In the genomic region with DNA sequence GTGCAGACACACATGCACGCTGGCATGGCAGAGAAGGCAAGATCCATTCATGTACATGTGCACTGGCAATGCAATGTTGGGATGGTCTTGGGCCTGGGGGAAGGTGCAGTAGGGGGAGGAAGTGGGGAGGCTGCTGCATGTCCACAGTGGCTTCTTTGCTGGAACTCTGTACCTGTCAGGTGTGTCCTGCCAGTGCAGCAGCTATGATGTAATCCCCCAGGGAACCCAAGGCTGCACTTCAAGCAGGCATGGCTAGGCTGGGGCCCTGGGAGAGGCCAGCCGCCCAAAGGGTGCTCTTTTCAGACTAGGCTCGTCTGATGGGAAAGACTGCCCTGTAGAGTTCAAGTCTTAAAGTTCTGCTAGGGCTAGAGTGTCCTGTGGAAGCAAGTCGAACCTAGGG, we compare ENCODE assay signal across 21 cellular contexts.
"Had no signal": no experiment of that assay in that cellular context is flagged by ENCODE, and none has a peak within 500 bp of the region (broad histone marks: within the 10 kb centered on the region; RNA-seq: fewer than 3 reads in every experiment).

No MANE protein-coding gene starts in this region.

- H3K36me3 ChIP-seq: esophagus muscularis mucosa, gastrocnemius medialis, heart right ventricle, neutrophil, spleen, tibial nerve, upper lobe of right lung, vagina had no signal

- H3K4me1 Mint-ChIP-seq: naive thymus-derived CD4-positive, alpha-beta T cell; stimulated activated memory B cell treated with anti-CD40 and anti-IgM and Interleukin-4, amounts not matched to agents 10 μg/mL and 1 μg/mL and 100 μg/mL, for 72 hours had no signal

- H3K4me3 Mint-ChIP-seq: effector memory CD8-positive, alpha-beta T cell; naive thymus-derived CD4-positive, alpha-beta T cell; nephron progenitor cell; stimulated activated memory B cell treated with anti-CD40 and anti-IgM and Interleukin-4, amounts not matched to agents 10 μg/mL and 1 μg/mL and 100 μg/mL, for 72 hours; stimulated activated naive CD8-positive, alpha-beta T cell treated with anti-CD3 and anti-CD28 coated beads, Interleukin-15, Interleukin-2, amounts not matched to agents 100 ng/mL and 50 ng/mL, for 24 hours had no signal

- FAIRE-seq: islet of Langerhans had no signal

- H3K27ac ChIP-seq: epithelial cell of prostate, esophagus muscularis mucosa, gastrocnemius medialis, heart right ventricle, neutrophil, spleen, tibial nerve, upper lobe of right lung, vagina had no signal

- H3K4me3 ChIP-seq: esophagus muscularis mucosa, gastrocnemius medialis, heart right ventricle, spleen, tibial nerve, upper lobe of right lung, vagina had no signal

- H3K27me3 Mint-ChIP-seq: effector memory CD8-positive, alpha-beta T cell; naive thymus-derived CD4-positive, alpha-beta T cell; stimulated activated memory B cell treated with anti-CD40 and anti-IgM and Interleukin-4, amounts not matched to agents 10 μg/mL and 1 μg/mL and 100 μg/mL, for 72 hours; stimulated activated naive CD8-positive, alpha-beta T cell treated with anti-CD3 and anti-CD28 coated beads, Interleukin-15, Interleukin-2, amounts not matched to agents 100 ng/mL and 50 ng/mL, for 24 hours had no signal

- ATAC-seq: effector memory CD8-positive, alpha-beta T cell; gastrocnemius medialis; heart right ventricle; naive thymus-derived CD4-positive, alpha-beta T cell; sciatic nerve; stimulated activated memory B cell treated with anti-CD40 and anti-IgM and Interleukin-4, amounts not matched to agents 10 μg/mL and 1 μg/mL and 100 μg/mL, for 72 hours; upper lobe of right lung had no signal

- H3K36me3 Mint-ChIP-seq: naive thymus-derived CD4-positive, alpha-beta T cell; stimulated activated memory B cell treated with anti-CD40 and anti-IgM and Interleukin-4, amounts not matched to agents 10 μg/mL and 1 μg/mL and 100 μg/mL, for 72 hours had no signal

- DNase-seq: effector memory CD8-positive, alpha-beta T cell; gastrocnemius medialis; heart right ventricle; hypothalamus; kidney glomerular epithelial cell; naive thymus-derived CD4-positive, alpha-beta T cell; spleen; stimulated activated CD4-positive, alpha-beta T cell treated with anti-CD3 and anti-CD28 coated beads, Interleukin-15, amount 100 ng/mL, for 24 hours; stimulated activated CD4-positive, alpha-beta T cell treated with anti-CD3 and anti-CD28 coated beads, Interleukin-1b, Interleukin-23, amount 100 ng/mL, for 48 hours; stimulated activated CD4-positive, alpha-beta T cell treated with anti-CD3 and anti-CD28 coated beads, Interleukin-4, amount 100 ng/mL, for 24 hours; upper lobe of right lung had no signal

- H3K27me3 ChIP-seq: esophagus muscularis mucosa, gastrocnemius medialis, neutrophil, tibial nerve, upper lobe of right lung, vagina had no signal

- H3K27ac Mint-ChIP-seq: effector memory CD8-positive, alpha-beta T cell; naive thymus-derived CD4-positive, alpha-beta T cell; nephron progenitor cell; stimulated activated memory B cell treated with anti-CD40 and anti-IgM and Interleukin-4, amounts not matched to agents 10 μg/mL and 1 μg/mL and 100 μg/mL, for 72 hours; stimulated activated naive CD8-positive, alpha-beta T cell treated with anti-CD3 and anti-CD28 coated beads, Interleukin-15, Interleukin-2, amounts not matched to agents 100 ng/mL and 50 ng/mL, for 24 hours had no signal

- H3K4me1 ChIP-seq: esophagus muscularis mucosa, gastrocnemius medialis, heart right ventricle, spleen, tibial nerve, upper lobe of right lung, vagina had no signal

- H3K9me3 Mint-ChIP-seq: nephron progenitor cell; stimulated activated naive CD8-positive, alpha-beta T cell treated with anti-CD3 and anti-CD28 coated beads, Interleukin-15, Interleukin-2, amounts not matched to agents 100 ng/mL and 50 ng/mL, for 24 hours had no signal

- H3K9me3 ChIP-seq: esophagus muscularis mucosa, gastrocnemius medialis, heart right ventricle, neutrophil, spleen, tibial nerve, upper lobe of right lung, vagina had no signal
